In genomic region chr11:4071325-4071724, GRCh38 we compare ENCODE assay signal across 13 cellular contexts.
"Had no signal": no experiment of that assay in that cellular context is flagged by ENCODE, and none has a peak within 500 bp of the region (broad histone marks: within the 10 kb centered on the region; RNA-seq: fewer than 3 reads in every experiment).

No MANE protein-coding gene starts in this region.

- H3K4me1 ChIP-seq: foreskin keratinocyte, parathyroid adenoma, uterus had no signal

- H3K4me3 ChIP-seq: coronary artery, tibial artery, uterus had no signal

- H2AFZ ChIP-seq: parathyroid adenoma had no signal

- DNase-seq: activated CD4-positive, alpha-beta T cell treated with anti-CD3 and anti-CD28 coated beads, Interleukin-2, amount 50 U/mL, for 1 hour; activated effector memory CD4-positive, alpha-beta T cell treated with Interleukin-2 at 50 U/mL for 16 hours; activated naive CD4-positive, alpha-beta T cell treated with anti-CD3 and anti-CD28 coated beads, Interleukin-2, amount 50 U/mL, for 16 hours; effector CD4-positive, alpha-beta T cell; foreskin keratinocyte; stimulated activated naive B cell treated with anti-CD40 and anti-IgM and Interleukin-4, amounts not matched to agents 10 μg/mL and 1 μg/mL and 100 μg/mL, for 72 hours; SW 1271; T-helper 9 cell; tibial artery; uterus had no signal

- H3K9me3 Mint-ChIP-seq: stimulated activated naive B cell treated with anti-CD40 and anti-IgM and Interleukin-4, amounts not matched to agents 10 μg/mL and 1 μg/mL and 100 μg/mL, for 72 hours had no signal

- H3K27me3 Mint-ChIP-seq: stimulated activated naive B cell treated with anti-CD40 and anti-IgM and Interleukin-4, amounts not matched to agents 10 μg/mL and 1 μg/mL and 100 μg/mL, for 72 hours had no signal

- H3K4me3 Mint-ChIP-seq: stimulated activated naive B cell treated with anti-CD40 and anti-IgM and Interleukin-4, amounts not matched to agents 10 μg/mL and 1 μg/mL and 100 μg/mL, for 72 hours had no signal

- H3K27ac ChIP-seq: coronary artery, foreskin keratinocyte, parathyroid adenoma, tibial artery had no signal

- H3K9me3 ChIP-seq: neutrophil, tibial artery, uterus had no signal

- H3K79me2 ChIP-seq: parathyroid adenoma had no signal

- H3K27me3 ChIP-seq: foreskin keratinocyte, neutrophil, tibial artery, uterus had no signal

- H3K27ac Mint-ChIP-seq: stimulated activated naive B cell treated with anti-CD40 and anti-IgM and Interleukin-4, amounts not matched to agents 10 μg/mL and 1 μg/mL and 100 μg/mL, for 72 hours had no signal

- H3K36me3 ChIP-seq: uterus had no signal

- ATAC-seq: foreskin keratinocyte; stimulated activated naive B cell treated with anti-CD40 and anti-IgM and Interleukin-4, amounts not matched to agents 10 μg/mL and 1 μg/mL and 100 μg/mL, for 72 hours had no signal
